ENCODE assay signal across 15 cellular contexts in the genomic region with DNA sequence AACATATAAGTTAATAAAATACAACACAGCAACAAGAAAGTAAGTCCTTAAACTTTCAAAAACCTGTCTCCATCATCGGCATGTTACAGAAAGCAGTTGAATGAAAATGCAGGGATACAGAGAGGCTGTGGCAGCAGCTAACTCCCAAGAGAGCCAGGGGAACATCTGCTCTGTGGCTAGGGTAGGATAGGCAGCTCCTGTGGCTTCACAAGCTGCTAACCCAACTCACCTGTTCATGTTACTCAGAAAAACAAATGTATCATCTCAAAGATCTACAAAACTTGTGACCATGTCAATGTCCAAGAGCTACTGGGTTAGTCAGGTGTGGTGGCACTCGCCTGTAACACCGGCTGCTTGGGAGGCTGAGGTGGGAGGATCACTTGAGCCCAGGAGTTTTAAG. TPM values are rescaled to one million over a fixed set of nuclear protein-coding genes. Genes with fewer than 3 reads are reported as not detected.
DNase-seq lines count a peak whose midpoint lies in the region; ATAC-seq, FAIRE-seq and TF ChIP-seq lines count a peak whose summit lies in the region.
"Had no signal": no experiment of that assay in that cellular context is flagged by ENCODE, and none has a peak within 500 bp of the region (broad histone marks: within the 10 kb centered on the region; RNA-seq: fewer than 3 reads in every experiment).

No MANE protein-coding gene starts in this region.

- H3K27me3 ChIP-seq in DND-41 (ENCODE audit: insufficient read depth, low read length, poor library complexity) (no peaks in the 10 kb centered on the region), endodermal cell (ENCODE audit: control insufficient read depth, insufficient read depth, low read length, poor library complexity, severe bottlenecking) (no peaks in the 10 kb centered on the region)

- H3K27ac ChIP-seq in DND-41 (ENCODE audit: low read length) = no peak overlapping the region
- H3K27ac ChIP-seq in endodermal cell (ENCODE audit: low read depth, low read length) = no peak overlapping the region

- DNase-seq in DND-41 (no peak), NCI-H1694 treated with DMSO at 0.1 percent for 48 hours (lab: John Stamatoyannopoulos, UW) (peak; percentile 31), endodermal cell (peak; percentile 16), superior temporal gyrus (ENCODE audit: extremely low spot score) (no peak), H54 (ENCODE audit: insufficient read length, low spot score) (no peak)
- no peak for DNase-seq in activated naive CD4-positive, alpha-beta T cell treated with anti-CD3 and anti-CD28 coated beads, Interleukin-2, amount 50 U/mL, for 16 hours
- DNase-seq: CD8-positive, alpha-beta T cell; COR-L47; H9 had no signal

- TF ChIP-seq CTCF in DND-41 (IDR thresholded peaks at IDR 0.05; ENCODE audit: borderline replicate concordance, extremely low read depth, low read length, poor library complexity, severe bottlenecking) (no peak), endodermal cell (conservative IDR thresholded peaks at IDR 0.05) (no peak)

- H3K4me3 Mint-ChIP-seq in endodermal cell = no peak overlapping the region
- H3K4me3 Mint-ChIP-seq: CD14-positive monocyte; CD8-positive, alpha-beta T cell; GM23338; H9 had no signal

- FAIRE-seq in H54 (lab: Jason Lieb, UNC) = no peak
- FAIRE-seq: GM12878, GM18507, HepG2, HTR-8/SVneo had no signal

- no peak overlapping the region for H3K4me2 ChIP-seq in DND-41 (ENCODE audit: insufficient read depth, low read length)
- H3K4me2 ChIP-seq: GM23338 had no signal

- H3K4me1 ChIP-seq in DND-41 (ENCODE audit: insufficient read depth, low read length) (no peaks in the 10 kb centered on the region), endodermal cell (ENCODE audit: control insufficient read depth, insufficient read depth, low read length) (no peaks in the 10 kb centered on the region)

- H2AFZ ChIP-seq in DND-41 (ENCODE audit: low read depth, low read length) = no peak overlapping the region
- H2AFZ ChIP-seq: GM23338 had no signal

- H3K79me2 ChIP-seq in DND-41 (ENCODE audit: insufficient read depth, low read length) = no peaks in the 10 kb centered on the region

- ATAC-seq in DND-41 (ENCODE audit: insufficient read depth, low read depth) = 0 out of 3 replicates have a peak, but pooled peaks have one; percentile 39
- ATAC-seq: CD8-positive, alpha-beta T cell; GM12878; GM23338; HepG2 had no signal

- 93 to 100% methylated on average over 2 to 3 of the region's 3 CpGs for WGBS in endodermal cell (ENCODE audit: insufficient coverage in 1 of 2, insufficient read length in 1 of 2), 2 experiments

- H3K4me3 ChIP-seq in DND-41 (ENCODE audit: low read depth in 1 of 2, low read length in 2 of 2) (no peak overlapping the region), endodermal cell (ENCODE audit: low read length) (no peak overlapping the region)
- H3K4me3 ChIP-seq: GM12878, GM23338 had no signal

- no peak overlapping the region for H3K9ac ChIP-seq in DND-41 (ENCODE audit: low read depth, low read length)
- no peak overlapping the region for H3K9ac ChIP-seq in endodermal cell (ENCODE audit: extremely low read depth, low read length, poor library complexity, severe bottlenecking)

- 0 out of 2 replicates have a peak, but pooled peaks cover 5% of the 10 kb centered on the region for H4K20me1 ChIP-seq in DND-41 (ENCODE audit: insufficient read depth, low read length)

- H3K27me3 Mint-ChIP-seq in endodermal cell (ENCODE audit: insufficient read depth) = no peaks in the 10 kb centered on the region

- peaks cover 58% of the 10 kb centered on the region for H3K36me3 ChIP-seq in DND-41 (ENCODE audit: insufficient read depth, low read length)
- H3K36me3 ChIP-seq in endodermal cell (ENCODE audit: control insufficient read depth, insufficient read depth, low read length) = peaks cover 43% of the 10 kb centered on the region

- peaks cover 39% of the 10 kb centered on the region for H3K36me3 Mint-ChIP-seq in endodermal cell (ENCODE audit: low read depth)

- no peaks in the 10 kb centered on the region for H3K9me3 ChIP-seq in DND-41 (ENCODE audit: insufficient read depth, low read length, severe bottlenecking)
- H3K9me3 ChIP-seq in endodermal cell (ENCODE audit: control insufficient read depth, low read length) = no peaks in the 10 kb centered on the region

- H3K27ac Mint-ChIP-seq in endodermal cell = no peak overlapping the region
- H3K27ac Mint-ChIP-seq: CD8-positive, alpha-beta T cell; GM23338 had no signal

- no peak for TF ChIP-seq POLR2A in H54 (IDR thresholded peaks at IDR 0.05; ENCODE audit: low read depth, low read length)

- H3K9me3 Mint-ChIP-seq in endodermal cell = no peaks in the 10 kb centered on the region
- H3K9me3 Mint-ChIP-seq: CD8-positive, alpha-beta T cell; GM23338; H9 had no signal

- H3K4me1 Mint-ChIP-seq in endodermal cell = peaks cover 5% of the 10 kb centered on the region
- H3K4me1 Mint-ChIP-seq: GM23338 had no signal

RNA-seq across cellular contexts. Expression of gene PLAAT3, which starts 15.2 kb away (rescaled TPM):
- 10 to 100 TPM; 33.5 to 45.9 TPM for total RNA-seq in endodermal cell
- 16.2 TPM for polyA plus RNA-seq in endodermal cell (2013, experiment 1 of 2)
- 8.3 TPM for polyA plus RNA-seq in endodermal cell (2013, experiment 2 of 2)

RNA-seq across cellular contexts. Expression of gene ATL3, which starts 41.8 kb away (rescaled TPM):
- 10 to 100 TPM; 33.8 to 38.0 TPM for total RNA-seq in endodermal cell
- 10.3 TPM for polyA plus RNA-seq in endodermal cell (2013, experiment 1 of 2)
- polyA plus RNA-seq in endodermal cell (2013, experiment 2 of 2) = 10.8 TPM
- total RNA-seq: HepG2 had no signal
- polyA plus RNA-seq: HepG2 had no signal

RNA-seq across cellular contexts. Expression of gene RTN3, which starts 51.9 kb away (rescaled TPM):
- total RNA-seq in endodermal cell = 100 to 1,000 TPM; 128 to 160 TPM
- 247 TPM for polyA plus RNA-seq in endodermal cell (2013, experiment 1 of 2)
- polyA plus RNA-seq in endodermal cell (2013, experiment 2 of 2) = 213 TPM

Comparison
In these comparisons a context has a peak if more than half of its experiments do, and no peak if none do; other contexts are left out.
1. DNase-seq: peak in NCI-H1694 treated with DMSO at 0.1 percent for 48 hours (single experiment) and endodermal cell (single experiment); none in DND-41 (single experiment), activated naive CD4-positive, alpha-beta T cell treated with anti-CD3 and anti-CD28 coated beads, Interleukin-2, amount 50 U/mL, for 16 hours (single experiment), superior temporal gyrus (single experiment) and H54 (single experiment).